In genomic region chr6:167588181-167588919, GRCh38 we compare ENCODE assay signal across 15 cellular contexts.
A peak's percentile ranks its signal among the peaks of the same experiment; 100 is the strongest.
DNase-seq lines count a peak whose midpoint lies in the region; ATAC-seq and TF ChIP-seq lines count a peak whose summit lies in the region.
"Had no signal": no experiment of that assay in that cellular context is flagged by ENCODE, and none has a peak within 500 bp of the region (broad histone marks: within the 10 kb centered on the region; RNA-seq: fewer than 3 reads in every experiment).

No MANE protein-coding gene starts in this region.

- no peaks in the 10 kb centered on the region for H3K27me3 ChIP-seq in SJCRH30
- H3K27me3 ChIP-seq in upper lobe of right lung = no peaks in the 10 kb centered on the region
- no peaks in the 10 kb centered on the region for H3K27me3 ChIP-seq in H9 (ENCODE audit: insufficient read depth, low read length)
- H3K27me3 ChIP-seq: cardiac muscle cell had no signal

- H3K14ac ChIP-seq in H9 (ENCODE audit: insufficient read depth, low read length) = no peak overlapping the region

- H3K36me3 Mint-ChIP-seq in H9 (ENCODE audit: insufficient read depth in 1 of 3, low read depth in 3 of 3) = peaks cover 0 to 12% (median 6%) of the 10 kb centered on the region in 3 experiments; a peak in 4 of 7 replicates

- H3K18ac ChIP-seq in H9 (ENCODE audit: insufficient read length, low read depth, low read length) = no peak overlapping the region

- no peaks in the 10 kb centered on the region for H3K79me1 ChIP-seq in H9 (ENCODE audit: insufficient read depth, low read depth, low read length, poor library complexity, severe bottlenecking)

- no peak overlapping the region for H2BK15ac ChIP-seq in H9 (ENCODE audit: low read depth, low read length)

- no peak overlapping the region for H3K56ac ChIP-seq in H9 (ENCODE audit: insufficient read length, low read depth, low read length)

- H4K91ac ChIP-seq in H9 (ENCODE audit: insufficient read length, low read depth, low read length) = no peak overlapping the region

- no peak overlapping the region for H3K23ac ChIP-seq in H9 (ENCODE audit: insufficient read length, low read depth, low read length)

- no peak overlapping the region for H3K9ac ChIP-seq in H9 (ENCODE audit: extremely low read depth, insufficient read length, low read length)

- H3K23me2 ChIP-seq in H9 (ENCODE audit: insufficient read length, low read depth, low read length, poor library complexity, severe bottlenecking) = no peaks in the 10 kb centered on the region

- H3K36me3 ChIP-seq in SJCRH30 = no peaks in the 10 kb centered on the region
- no peaks in the 10 kb centered on the region for H3K36me3 ChIP-seq in mesodermal cell (ENCODE audit: control insufficient read depth, insufficient read depth, low read length)
- H3K36me3 ChIP-seq in upper lobe of right lung = no peaks in the 10 kb centered on the region
- no peaks in the 10 kb centered on the region for H3K36me3 ChIP-seq in OCI-LY7 (ENCODE audit: insufficient read depth, low read length)
- H3K36me3 ChIP-seq: cardiac muscle cell had no signal

- peaks cover 3 to 8% of the 10 kb centered on the region in 2 experiments; a peak in 2 of 4 replicates for H3K4me1 Mint-ChIP-seq in H9
- H3K4me1 Mint-ChIP-seq: stimulated activated naive CD8-positive, alpha-beta T cell treated with anti-CD3 and anti-CD28 coated beads, Interleukin-15, amount 100 ng/mL, for 72 hours had no signal

- ATAC-seq in upper lobe of right lung = peak; percentile 40
- ATAC-seq: PC-3; stimulated activated naive CD8-positive, alpha-beta T cell treated with anti-CD3 and anti-CD28 coated beads, Interleukin-15, amount 100 ng/mL, for 72 hours had no signal

- no peaks in the 10 kb centered on the region for H3K9me2 ChIP-seq in OCI-LY7 (ENCODE audit: insufficient read depth, low read length)

- no peak overlapping the region for H3K4me2 ChIP-seq in OCI-LY7 (ENCODE audit: low read length)
- no peak overlapping the region for H3K4me2 ChIP-seq in H9 (ENCODE audit: insufficient read depth, insufficient read length, low read length)

- in situ Hi-C loops in G401 (cut with HindIII; ENCODE audit: low sequenced_read_pairs) = no loop called here

- whole genome bisulfite sequencing in mesodermal cell (ENCODE audit: insufficient coverage in 2 of 2), 2 experiments = 89 to 90% methylated on average over 13 to 17 of the region's 20 CpGs
- WGBS in H9 (ENCODE audit: extremely low coverage, insufficient read length, low lambda C conversion rate) = no CpG with 5 or more reads among the region's 20 CpGs

- DNase-seq in SJCRH30 (peak; percentile 81 to 82), ecto neural progenitor cell (ENCODE audit: low spot score) (peak; percentile 48), upper lobe of right lung (no peak), G401 (ENCODE audit: low spot score) (no peak), OCI-LY7 (ENCODE audit: low spot score) (no peak), H9 (no peak)
- DNase-seq: activated CD4-positive, alpha-beta T cell treated with anti-CD3 and anti-CD28 coated beads, Interleukin-2, amount 50 U/mL, for 48 hours; activated gamma-delta T cell; NCI-H1105; NCI-H446; PC-3; stimulated activated naive CD8-positive, alpha-beta T cell treated with anti-CD3 and anti-CD28 coated beads, Interleukin-15, amount 100 ng/mL, for 72 hours had no signal

- H2AFZ ChIP-seq in OCI-LY7 (ENCODE audit: low read length) (no peak overlapping the region), H9 (ENCODE audit: low read length) (no peak overlapping the region)

- H3K27ac ChIP-seq in SJCRH30 (peak overlapping the region; percentile 84), mesodermal cell (ENCODE audit: low read depth, low read length, severe bottlenecking) (peak overlapping the region; percentile 80), upper lobe of right lung (no peak overlapping the region), OCI-LY7 (ENCODE audit: low read depth, low read length, poor library complexity, severe bottlenecking) (no peak overlapping the region), H9 (ENCODE audit: insufficient read length, low read depth, low read length) (no peak overlapping the region)
- H3K27ac ChIP-seq: cardiac muscle cell had no signal

- no TSS peak for BruUV-seq in OCI-LY7 (replicated peaks; lab: Mats Ljungman, UMichigan)

- CTCF ChIA-PET in OCI-LY7 (lab: Charles Lee; ENCODE audit: unreplicated experiment) = no interaction called here

- no peak overlapping the region; a peak in 1 of 5 replicates for H3K4me3 Mint-ChIP-seq in H9
- H3K4me3 Mint-ChIP-seq: stimulated activated naive CD8-positive, alpha-beta T cell treated with anti-CD3 and anti-CD28 coated beads, Interleukin-15, amount 100 ng/mL, for 72 hours; T-helper 2 cell treated with Interferon-gamma antibody and Interleukin-4, amounts not matched to agents 5 μg/mL and 100 μg/mL, for 36 hours had no signal

- peaks cover 11 to 17% of the 10 kb centered on the region in 2 experiments for H3K9me3 Mint-ChIP-seq in H9

- no peaks in the 10 kb centered on the region for H3K79me2 ChIP-seq in OCI-LY7 (ENCODE audit: insufficient read depth, low read depth, low read length)
- H3K79me2 ChIP-seq in H9 (ENCODE audit: insufficient read depth, low read length) = no peaks in the 10 kb centered on the region

- H4K5ac ChIP-seq in H9 (ENCODE audit: insufficient read length, low read depth, low read length) = no peak overlapping the region

- no peak overlapping the region for H2BK12ac ChIP-seq in H9 (ENCODE audit: insufficient read length, low read depth, low read length)

- H2AK5ac ChIP-seq in H9 (ENCODE audit: insufficient read length, low read length) = no peak overlapping the region

- H4K20me1 ChIP-seq in OCI-LY7 (ENCODE audit: insufficient read depth, low read length) (no peaks in the 10 kb centered on the region), H9 (ENCODE audit: control insufficient read depth, insufficient read depth, insufficient read length) (no peaks in the 10 kb centered on the region)

- no peak overlapping the region for H3K4ac ChIP-seq in H9 (ENCODE audit: low read depth, low read length)

- no peak overlapping the region for H3T11ph ChIP-seq in H9 (ENCODE audit: low read length)

- H2BK120ac ChIP-seq in H9 (ENCODE audit: low read depth, low read length, poor library complexity, severe bottlenecking) = no peak overlapping the region

- no peak overlapping the region for H4K8ac ChIP-seq in H9 (replicated peaks; ENCODE audit: insufficient read length, low read depth, low read length)

- H3K27me3 Mint-ChIP-seq in H9 (ENCODE audit: low read depth) = no peaks in the 10 kb centered on the region; the same call in 1 of the 2 replicates

- H2BK20ac ChIP-seq in H9 (ENCODE audit: low read depth, low read length, poor library complexity, severe bottlenecking) = no peak overlapping the region

- no peak overlapping the region for H2BK5ac ChIP-seq in H9 (ENCODE audit: insufficient read length, low read length)

- peaks cover 10% of the 10 kb centered on the region; the same call in 1 of the 2 replicates for H3K4me1 ChIP-seq in SJCRH30
- H3K4me1 ChIP-seq in mesodermal cell (ENCODE audit: control insufficient read depth, insufficient read depth, low read length, poor library complexity, severe bottlenecking) = peaks cover 6% of the 10 kb centered on the region
- no peaks in the 10 kb centered on the region for H3K4me1 ChIP-seq in upper lobe of right lung
- no peaks in the 10 kb centered on the region for H3K4me1 ChIP-seq in OCI-LY7 (ENCODE audit: insufficient read depth, low read length, poor library complexity, severe bottlenecking)
- H3K4me1 ChIP-seq in H9 (ENCODE audit: insufficient read depth, low read length) = no peaks in the 10 kb centered on the region

- intact Hi-C loops in upper lobe of right lung (cut with DNase I) = no loop called here
- intact Hi-C loops in OCI-LY7 (cut with micrococcal nuclease; ENCODE audit: unreplicated experiment) = no loop called here

- H3K9me3 ChIP-seq in SJCRH30 (replicated peaks) = peaks cover 13% of the 10 kb centered on the region
- peaks cover 3% of the 10 kb centered on the region for H3K9me3 ChIP-seq in mesodermal cell (ENCODE audit: control insufficient read depth, low read length)
- no peaks in the 10 kb centered on the region for H3K9me3 ChIP-seq in upper lobe of right lung
- 0 out of 2 replicates have a peak, but pooled peaks cover 4% of the 10 kb centered on the region for H3K9me3 ChIP-seq in OCI-LY7 (ENCODE audit: low read length)
- no peaks in the 10 kb centered on the region for H3K9me3 ChIP-seq in H9 (ENCODE audit: control insufficient read depth, low read depth, low read length)

- H3K27ac Mint-ChIP-seq in H9 = no peak overlapping the region
- H3K27ac Mint-ChIP-seq: stimulated activated naive CD8-positive, alpha-beta T cell treated with anti-CD3 and anti-CD28 coated beads, Interleukin-15, amount 100 ng/mL, for 72 hours; T-helper 2 cell treated with Interferon-gamma antibody and Interleukin-4, amounts not matched to agents 5 μg/mL and 100 μg/mL, for 36 hours had no signal

- H3K4me3 ChIP-seq in SJCRH30 (peak overlapping the region; percentile 22), mesodermal cell (ENCODE audit: extremely low read depth, insufficient read depth, low read length, poor library complexity, severe bottlenecking) (no peak overlapping the region), upper lobe of right lung (no peak overlapping the region), OCI-LY7 (ENCODE audit: low read depth, low read length, poor library complexity, severe bottlenecking) (no peak overlapping the region)
- H3K4me3 ChIP-seq: cardiac muscle cell had no signal

- TF ChIP-seq CTCF in upper lobe of right lung (IDR thresholded peaks at IDR 0.05) (no peak), OCI-LY7 (conservative IDR thresholded peaks at IDR 0.05; ENCODE audit: low read length) (no peak), H9 (conservative IDR thresholded peaks at IDR 0.05) (no peak)

- POLR2A ChIA-PET in OCI-LY7 (lab: Charles Lee) = no interaction called here

Comparison
In these comparisons a context has a peak if more than half of its experiments do, and no peak if none do; other contexts are left out.
1. DNase-seq: peak in SJCRH30 (2 of 2) and ecto neural progenitor cell (single experiment); none in upper lobe of right lung (single experiment), G401 (single experiment), OCI-LY7 (single experiment) and H9 (single experiment).
2. H3K27ac ChIP-seq: peak in SJCRH30 (single experiment) and mesodermal cell (single experiment); none in upper lobe of right lung (single experiment), OCI-LY7 (single experiment) and H9 (single experiment).